ENCODE assay signal across 28 cellular contexts in genomic region chr19:8071912-8072311, GRCh38. TPM values are rescaled to one million over a fixed set of nuclear protein-coding genes. Genes with fewer than 3 reads are reported as not detected.
"Had no signal": no experiment of that assay in that cellular context is flagged by ENCODE, and none has a peak within 500 bp of the region (broad histone marks: within the 10 kb centered on the region; RNA-seq: fewer than 3 reads in every experiment).

No MANE protein-coding gene starts in this region.

- H3K27ac ChIP-seq: epithelial cell of prostate, esophagus muscularis mucosa, gastroesophageal sphincter, left ventricle myocardium inferior, lower lobe of right lung, neutrophil, spleen, stomach, thoracic aorta, transverse colon had no signal

- H3K4me1 ChIP-seq: esophagus muscularis mucosa, gastroesophageal sphincter, left ventricle myocardium inferior, lower lobe of right lung, stomach, transverse colon had no signal

- H3K27me3 ChIP-seq: esophagus muscularis mucosa, gastroesophageal sphincter, neutrophil, stomach, transverse colon had no signal

- H3K4me1 Mint-ChIP-seq: memory B cell, nephron had no signal

- ATAC-seq: gastroesophageal sphincter, left cardiac atrium, sciatic nerve had no signal

- H3K36me3 ChIP-seq: esophagus muscularis mucosa, gastroesophageal sphincter, left ventricle myocardium inferior, lower lobe of right lung, neutrophil, spleen, stomach, thoracic aorta, transverse colon had no signal

- DNase-seq: effector memory CD4-positive, alpha-beta T cell; foreskin fibroblast; glutamatergic neuron; immature natural killer cell; kidney; left cardiac atrium; left ventricle myocardium inferior; lower lobe of right lung; midbrain; spleen; stimulated activated CD4-positive, alpha-beta T cell treated with anti-CD3 and anti-CD28 coated beads, Interleukin-15, amount 100 ng/mL, for 24 hours; stimulated activated CD4-positive, alpha-beta T cell treated with anti-CD3 and anti-CD28 coated beads, Interleukin-1b, Interleukin-23, amount 100 ng/mL, for 48 hours; stimulated activated naive CD4-positive, alpha-beta T cell; stomach; substantia nigra; transverse colon had no signal

- H3K27ac Mint-ChIP-seq: memory B cell, nephron had no signal

- H3K4me3 ChIP-seq: esophagus muscularis mucosa, gastroesophageal sphincter, left ventricle myocardium inferior, lower lobe of right lung, spleen, stomach, thoracic aorta, transverse colon had no signal

- H3K4me3 Mint-ChIP-seq: memory B cell, nephron had no signal

RNA-seq across cellular contexts. Expression of gene CCL25, which starts 19.4 kb away (rescaled TPM):
- total RNA-seq: esophagus muscularis mucosa, gastroesophageal sphincter, kidney, left cardiac atrium, left ventricle myocardium inferior, lower lobe of right lung, osteoblast, pulmonary artery endothelial cell, sciatic nerve, skeletal muscle tissue, thoracic aorta, transverse colon, urinary bladder had no signal
- polyA plus RNA-seq: stomach, urinary bladder had no signal
